1 cellular context compared by ENCODE assay signal in genomic region chr7:100801833-100802568, GRCh38.
TF ChIP-seq lines count a peak whose summit lies in the region.

No MANE protein-coding gene starts in this region.

TF ChIP-seq in K562, 482 proteins besides CTCF, POLR2A, EP300 and RAD21 (continued from another document and continues in another):
- peak in 1 of 3 experiments; percentile 2 for TF ChIP-seq YY1 (IDR thresholded peaks at IDR 0.05; ENCODE audit: borderline replicate concordance in 1 of 3, control insufficient read depth in 1 of 3, extremely low read depth in 1 of 3, insufficient read depth in 3 of 3, insufficient read length in 1 of 3, insufficient replicate concordance in 2 of 3, low read depth in 1 of 3, low read length in 2 of 3)
- TF ChIP-seq PML (IDR thresholded peaks at IDR 0.05; ENCODE audit: low read length): peak; percentile 66
- no peak for TF ChIP-seq TCFL5 (CRISPR knock-in tag; conservative IDR thresholded peaks at IDR 0.05)
- TF ChIP-seq CBX3 (IDR thresholded peaks at IDR 0.05; ENCODE audit: borderline replicate concordance in 1 of 2, low read length in 2 of 2): no peak
- TF ChIP-seq MCM2 (IDR thresholded peaks at IDR 0.05; ENCODE audit: low read depth): no peak
- no peak for TF ChIP-seq CBX1 (IDR thresholded peaks at IDR 0.05; ENCODE audit: low read depth)
- TF ChIP-seq ZBTB33 (CRISPR knock-in tag; IDR thresholded peaks at IDR 0.05): peak; percentile 25; the same call in 1 of the 2 replicates
- TF ChIP-seq CBFA2T3 (IDR thresholded peaks at IDR 0.05): peak; percentile 98
- TF ChIP-seq, protein P1, sequence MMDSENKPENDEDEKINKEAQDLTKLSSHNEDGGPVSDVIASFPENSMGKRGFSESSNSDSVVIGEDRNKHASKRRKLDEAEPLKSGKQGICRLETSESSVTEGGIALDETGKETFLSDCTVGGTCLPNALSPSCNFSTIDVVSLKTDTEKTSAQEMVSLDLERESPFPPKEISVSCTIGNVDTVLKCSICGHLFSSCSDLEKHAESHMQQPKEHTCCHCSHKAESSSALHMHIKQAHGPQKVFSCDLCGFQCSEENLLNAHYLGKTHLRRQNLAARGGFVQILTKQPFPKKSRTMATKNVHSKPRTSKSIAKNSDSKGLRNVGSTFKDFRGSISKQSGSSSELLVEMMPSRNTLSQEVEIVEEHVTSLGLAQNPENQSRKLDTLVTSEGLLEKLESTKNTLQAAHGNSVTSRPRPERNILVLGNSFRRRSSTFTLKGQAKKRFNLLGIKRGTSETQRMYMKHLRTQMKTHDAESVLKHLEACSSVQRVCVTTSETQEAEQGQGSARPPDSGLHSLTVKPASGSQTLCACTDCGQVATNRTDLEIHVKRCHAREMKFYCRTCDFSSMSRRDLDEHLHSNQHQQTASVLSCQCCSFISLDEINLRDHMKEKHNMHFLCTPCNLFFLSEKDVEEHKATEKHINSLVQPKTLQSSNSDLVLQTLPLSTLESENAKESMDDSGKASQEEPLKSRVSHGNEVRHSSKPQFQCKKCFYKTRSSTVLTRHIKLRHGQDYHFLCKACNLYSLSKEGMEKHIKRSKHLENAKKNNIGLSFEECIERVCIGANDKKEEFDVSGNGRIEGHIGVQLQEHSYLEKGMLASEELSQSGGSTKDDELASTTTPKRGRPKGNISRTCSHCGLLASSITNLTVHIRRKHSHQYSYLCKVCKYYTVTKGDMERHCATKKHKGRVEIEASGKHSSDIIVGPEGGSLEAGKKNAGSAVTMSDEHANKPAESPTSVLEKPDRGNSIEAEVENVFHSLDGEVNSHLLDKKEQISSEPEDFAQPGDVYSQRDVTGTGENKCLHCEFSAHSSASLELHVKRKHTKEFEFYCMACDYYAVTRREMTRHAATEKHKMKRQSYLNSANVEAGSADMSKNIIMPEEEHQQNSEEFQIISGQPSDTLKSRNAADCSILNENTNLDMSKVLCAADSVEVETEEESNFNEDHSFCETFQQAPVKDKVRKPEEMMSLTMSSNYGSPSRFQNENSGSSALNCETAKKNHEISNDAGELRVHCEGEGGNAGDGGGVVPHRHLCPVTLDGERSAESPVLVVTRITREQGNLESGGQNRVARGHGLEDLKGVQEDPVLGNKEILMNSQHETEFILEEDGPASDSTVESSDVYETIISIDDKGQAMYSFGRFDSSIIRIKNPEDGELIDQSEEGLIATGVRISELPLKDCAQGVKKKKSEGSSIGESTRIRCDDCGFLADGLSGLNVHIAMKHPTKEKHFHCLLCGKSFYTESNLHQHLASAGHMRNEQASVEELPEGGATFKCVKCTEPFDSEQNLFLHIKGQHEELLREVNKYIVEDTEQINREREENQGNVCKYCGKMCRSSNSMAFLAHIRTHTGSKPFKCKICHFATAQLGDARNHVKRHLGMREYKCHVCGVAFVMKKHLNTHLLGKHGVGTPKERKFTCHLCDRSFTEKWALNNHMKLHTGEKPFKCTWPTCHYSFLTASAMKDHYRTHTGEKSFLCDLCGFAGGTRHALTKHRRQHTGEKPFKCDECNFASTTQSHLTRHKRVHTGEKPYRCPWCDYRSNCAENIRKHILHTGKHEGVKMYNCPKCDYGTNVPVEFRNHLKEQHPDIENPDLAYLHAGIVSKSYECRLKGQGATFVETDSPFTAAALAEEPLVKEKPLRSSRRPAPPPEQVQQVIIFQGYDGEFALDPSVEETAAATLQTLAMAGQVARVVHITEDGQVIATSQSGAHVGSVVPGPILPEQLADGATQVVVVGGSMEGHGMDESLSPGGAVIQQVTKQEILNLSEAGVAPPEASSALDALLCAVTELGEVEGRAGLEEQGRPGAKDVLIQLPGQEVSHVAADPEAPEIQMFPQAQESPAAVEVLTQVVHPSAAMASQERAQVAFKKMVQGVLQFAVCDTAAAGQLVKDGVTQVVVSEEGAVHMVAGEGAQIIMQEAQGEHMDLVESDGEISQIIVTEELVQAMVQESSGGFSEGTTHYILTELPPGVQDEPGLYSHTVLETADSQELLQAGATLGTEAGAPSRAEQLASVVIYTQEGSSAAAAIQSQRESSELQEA (IDR thresholded peaks at IDR 0.05; ENCODE audit: low read depth): no peak
- TF ChIP-seq CBFA2T2 (conservative IDR thresholded peaks at IDR 0.05): peak; percentile 97
- peak; percentile 67; the same call in 1 of the 2 replicates for TF ChIP-seq AFF4 (CRISPR knock-in tag; IDR thresholded peaks at IDR 0.05)
- TF ChIP-seq CBFB (CRISPR knock-in tag; IDR thresholded peaks at IDR 0.05): peak; percentile 94
- peak; percentile 38; the same call in 1 of the 2 replicates for TF ChIP-seq ZKSCAN1 (IDR thresholded peaks at IDR 0.05; ENCODE audit: low read depth, low read length)
- no peak for TF ChIP-seq ZNF354B (CRISPR knock-in tag; IDR thresholded peaks at IDR 0.05)
- TF ChIP-seq XRCC5 (IDR thresholded peaks at IDR 0.05; ENCODE audit: low read depth, low read length): peak; percentile 87
- TF ChIP-seq FOXA1 (IDR thresholded peaks at IDR 0.05; ENCODE audit: borderline replicate concordance): peak; percentile 2; the same call in 1 of the 2 replicates
- peak; percentile 95 for TF ChIP-seq ETV5 (CRISPR knock-in tag; IDR thresholded peaks at IDR 0.05; ENCODE audit: low read depth)
- no peak for TF ChIP-seq BRD9 (IDR thresholded peaks at IDR 0.05; ENCODE audit: low read depth, partially characterized antibody)
- TF ChIP-seq BRF2 (IDR thresholded peaks at IDR 0.05; ENCODE audit: borderline replicate concordance, insufficient read depth, insufficient read length): no peak
- TF ChIP-seq RBM25 (IDR thresholded peaks at IDR 0.05; ENCODE audit: low read depth, low read length, severe bottlenecking): no peak
- no peak for TF ChIP-seq HNRNPLL (IDR thresholded peaks at IDR 0.05; ENCODE audit: low read depth, low read length, poor library complexity, severe bottlenecking)
- TF ChIP-seq CCNT2 (IDR thresholded peaks at IDR 0.05; ENCODE audit: borderline replicate concordance, extremely low read depth, insufficient read length, low read depth, low read length): peak; percentile 87
- TF ChIP-seq, protein P2, sequence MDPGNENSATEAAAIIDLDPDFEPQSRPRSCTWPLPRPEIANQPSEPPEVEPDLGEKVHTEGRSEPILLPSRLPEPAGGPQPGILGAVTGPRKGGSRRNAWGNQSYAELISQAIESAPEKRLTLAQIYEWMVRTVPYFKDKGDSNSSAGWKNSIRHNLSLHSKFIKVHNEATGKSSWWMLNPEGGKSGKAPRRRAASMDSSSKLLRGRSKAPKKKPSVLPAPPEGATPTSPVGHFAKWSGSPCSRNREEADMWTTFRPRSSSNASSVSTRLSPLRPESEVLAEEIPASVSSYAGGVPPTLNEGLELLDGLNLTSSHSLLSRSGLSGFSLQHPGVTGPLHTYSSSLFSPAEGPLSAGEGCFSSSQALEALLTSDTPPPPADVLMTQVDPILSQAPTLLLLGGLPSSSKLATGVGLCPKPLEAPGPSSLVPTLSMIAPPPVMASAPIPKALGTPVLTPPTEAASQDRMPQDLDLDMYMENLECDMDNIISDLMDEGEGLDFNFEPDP (CRISPR knock-in tag; IDR thresholded peaks at IDR 0.05): no peak
- TF ChIP-seq THAP12 (CRISPR knock-in tag; IDR thresholded peaks at IDR 0.05): peak; percentile 20; the same call in 1 of the 2 replicates
- peak; percentile 5; the same call in 1 of the 2 replicates for TF ChIP-seq ZNF41 (CRISPR knock-in tag; conservative IDR thresholded peaks at IDR 0.05)
- peak; percentile 94 for TF ChIP-seq LEF1 (IDR thresholded peaks at IDR 0.05)
- TF ChIP-seq KDM1A (IDR thresholded peaks at IDR 0.05): peak; percentile 89 to 93
- TF ChIP-seq SIN3B (IDR thresholded peaks at IDR 0.05; ENCODE audit: low read depth): peak; percentile 38; the same call in 1 of the 2 replicates
- peak; percentile 91 for TF ChIP-seq RNF2 (IDR thresholded peaks at IDR 0.05)
- TF ChIP-seq KHSRP (IDR thresholded peaks at IDR 0.05): no peak
- TF ChIP-seq, protein P3, sequence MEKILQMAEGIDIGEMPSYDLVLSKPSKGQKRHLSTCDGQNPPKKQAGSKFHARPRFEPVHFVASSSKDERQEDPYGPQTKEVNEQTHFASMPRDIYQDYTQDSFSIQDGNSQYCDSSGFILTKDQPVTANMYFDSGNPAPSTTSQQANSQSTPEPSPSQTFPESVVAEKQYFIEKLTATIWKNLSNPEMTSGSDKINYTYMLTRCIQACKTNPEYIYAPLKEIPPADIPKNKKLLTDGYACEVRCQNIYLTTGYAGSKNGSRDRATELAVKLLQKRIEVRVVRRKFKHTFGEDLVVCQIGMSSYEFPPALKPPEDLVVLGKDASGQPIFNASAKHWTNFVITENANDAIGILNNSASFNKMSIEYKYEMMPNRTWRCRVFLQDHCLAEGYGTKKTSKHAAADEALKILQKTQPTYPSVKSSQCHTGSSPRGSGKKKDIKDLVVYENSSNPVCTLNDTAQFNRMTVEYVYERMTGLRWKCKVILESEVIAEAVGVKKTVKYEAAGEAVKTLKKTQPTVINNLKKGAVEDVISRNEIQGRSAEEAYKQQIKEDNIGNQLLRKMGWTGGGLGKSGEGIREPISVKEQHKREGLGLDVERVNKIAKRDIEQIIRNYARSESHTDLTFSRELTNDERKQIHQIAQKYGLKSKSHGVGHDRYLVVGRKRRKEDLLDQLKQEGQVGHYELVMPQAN (IDR thresholded peaks at IDR 0.05; ENCODE audit: borderline replicate concordance): peak; percentile 82
- TF ChIP-seq ETS2 (tag; IDR thresholded peaks at IDR 0.05; ENCODE audit: borderline replicate concordance, poor library complexity, severe bottlenecking): no peak
- TF ChIP-seq FOXA3 (CRISPR knock-in tag; conservative IDR thresholded peaks at IDR 0.05 in 1 of 2, IDR thresholded peaks at IDR 0.05 in 1 of 2): peak; percentile 98
- TF ChIP-seq SREBF1 (IDR thresholded peaks at IDR 0.05; ENCODE audit: borderline replicate concordance, low read depth, low read length): 0 out of 2 replicates have a peak, but pooled peaks have one; percentile 28
- TF ChIP-seq KLF16 (IDR thresholded peaks at IDR 0.05): peak; percentile 92
- peak; percentile 51 for TF ChIP-seq CREM (IDR thresholded peaks at IDR 0.05; ENCODE audit: low read depth)
- no peak for TF ChIP-seq TCF15 (CRISPR knock-in tag; IDR thresholded peaks at IDR 0.05)
- no peak for TF ChIP-seq DDX20 (tag; IDR thresholded peaks at IDR 0.05; ENCODE audit: low read depth)
- TF ChIP-seq RAD51 (IDR thresholded peaks at IDR 0.05; ENCODE audit: borderline replicate concordance, low read depth): 0 out of 2 replicates have a peak, but pooled peaks have one; percentile 4
